8 cellular contexts compared by ENCODE assay signal in genomic region chr18:79393181-79393598, GRCh38. TPM values are rescaled to one million over a fixed set of nuclear protein-coding genes. Genes with fewer than 3 reads are reported as not detected.
DNase-seq lines count a peak whose midpoint lies in the region; ATAC-seq, FAIRE-seq and TF ChIP-seq lines count a peak whose summit lies in the region.

No MANE protein-coding gene starts in this region.

- peak in 1 of 2 donors; percentile 21 for ATAC-seq in CD4-positive, CD25-positive, alpha-beta regulatory T cell (ENCODE audit: low read depth in 2 of 2)
- peak; percentile 25 for ATAC-seq in central memory CD8-positive, alpha-beta T cell (replicated peaks; ENCODE audit: extremely low read depth, poor library complexity, severe bottlenecking)
- ATAC-seq in mucosa of descending colon, result peak; percentile 6
- no peak for ATAC-seq in GM21367 (IDR thresholded peaks at IDR 0.05; ENCODE audit: unreplicated experiment)
- ATAC-seq in GM18517 (IDR thresholded peaks at IDR 0.05; ENCODE audit: unreplicated experiment), result no peak

- no peak for DNase-seq in CD4-positive, CD25-positive, alpha-beta regulatory T cell
- DNase-seq in central memory CD8-positive, alpha-beta T cell (ENCODE audit: low spot score in 2 of 2), result no peak
- peak in 2 of 3 donors; percentile 30 to 62 for DNase-seq in mucosa of descending colon
- no peak for DNase-seq in DMS153 treated with DMSO at 0.1 percent for 48 hours (lab: John Stamatoyannopoulos, UW; ENCODE audit: unreplicated experiment)
- DNase-seq in urothelium cell line (ENCODE audit: low spot score), result no peak

- peaks cover 44% of the 10 kb centered on the region for H3K4me1 ChIP-seq in CD4-positive, CD25-positive, alpha-beta regulatory T cell (ENCODE audit: control insufficient read depth, insufficient read depth, low read length, poor library complexity, severe bottlenecking)
- H3K4me1 ChIP-seq in Loucy (ENCODE audit: insufficient read depth, low read length, poor library complexity, severe bottlenecking), result peaks cover 28% of the 10 kb centered on the region
- H3K4me1 ChIP-seq in mucosa of descending colon (ENCODE audit: low read depth), result peaks cover 30% of the 10 kb centered on the region

- TF ChIP-seq CTCF in Loucy (conservative IDR thresholded peaks at IDR 0.05; ENCODE audit: low read length), result no peak
- no peak for TF ChIP-seq CTCF in mucosa of descending colon (IDR thresholded peaks at IDR 0.05)

- peaks cover 54% of the 10 kb centered on the region for H3K27me3 Mint-ChIP-seq in CD4-positive, CD25-positive, alpha-beta regulatory T cell
- H3K27me3 Mint-ChIP-seq in central memory CD8-positive, alpha-beta T cell, result peaks cover 56% of the 10 kb centered on the region

- H3K9ac ChIP-seq in Loucy (ENCODE audit: low read depth, low read length, poor library complexity, severe bottlenecking), result peak overlapping the region; percentile 57

- peaks cover 8% of the 10 kb centered on the region for H3K27me3 ChIP-seq in CD4-positive, CD25-positive, alpha-beta regulatory T cell (ENCODE audit: control insufficient read depth, insufficient read depth, low read length)
- H3K27me3 ChIP-seq in Loucy (ENCODE audit: insufficient read depth, low read length, poor library complexity, severe bottlenecking), result no peaks in the 10 kb centered on the region

- intact Hi-C loops in mucosa of descending colon (cut with DNase I, micrococcal nuclease), result no loop called here

- peak overlapping the region; percentile 83 for H3K4me2 ChIP-seq in Loucy (ENCODE audit: low read depth, low read length, poor library complexity, severe bottlenecking)

- H3F3A ChIP-seq in Loucy (ENCODE audit: low read depth), result peaks cover 6% of the 10 kb centered on the region; the same call in 1 of the 2 replicates

- peaks cover 4 to 33% (median 16%) of the 10 kb centered on the region in 4 donors for H3K4me1 Mint-ChIP-seq in CD4-positive, CD25-positive, alpha-beta regulatory T cell
- H3K4me1 Mint-ChIP-seq in central memory CD8-positive, alpha-beta T cell, result peaks cover 32% of the 10 kb centered on the region

- H3K27ac Mint-ChIP-seq in CD4-positive, CD25-positive, alpha-beta regulatory T cell, result peak overlapping the region; percentile 67 to 83 (median 81)
- peak overlapping the region; percentile 93 for H3K27ac Mint-ChIP-seq in central memory CD8-positive, alpha-beta T cell (ENCODE audit: low read depth)

- H3K36me3 ChIP-seq in CD4-positive, CD25-positive, alpha-beta regulatory T cell (ENCODE audit: control insufficient read depth, insufficient read depth, low read length), result no peaks in the 10 kb centered on the region
- no peaks in the 10 kb centered on the region for H3K36me3 ChIP-seq in Loucy (ENCODE audit: insufficient read depth, low read length)
- H3K36me3 ChIP-seq in mucosa of descending colon (ENCODE audit: low read depth), result no peaks in the 10 kb centered on the region

- H3K4me3 Mint-ChIP-seq in CD4-positive, CD25-positive, alpha-beta regulatory T cell, result peak overlapping the region; percentile 82 to 91 (median 87)
- H3K4me3 Mint-ChIP-seq in central memory CD8-positive, alpha-beta T cell, result peak overlapping the region; percentile 85

- FAIRE-seq in urothelium cell line (lab: Jason Lieb, UNC), result no peak

- no peaks in the 10 kb centered on the region for H3K9me2 ChIP-seq in Loucy (replicated peaks; ENCODE audit: low read depth, low read length)

- H4K20me1 ChIP-seq in Loucy (ENCODE audit: insufficient read depth, low read length, poor library complexity, severe bottlenecking), result no peaks in the 10 kb centered on the region

- H3K79me2 ChIP-seq in Loucy (ENCODE audit: insufficient read depth, low read length), result peaks cover 7% of the 10 kb centered on the region; the same call in 1 of the 2 replicates

- no peaks in the 10 kb centered on the region for H3K36me3 Mint-ChIP-seq in CD4-positive, CD25-positive, alpha-beta regulatory T cell
- peaks cover 8% of the 10 kb centered on the region for H3K36me3 Mint-ChIP-seq in central memory CD8-positive, alpha-beta T cell (ENCODE audit: insufficient read depth)

- no peak overlapping the region for H3K27ac ChIP-seq in CD4-positive, CD25-positive, alpha-beta regulatory T cell (ENCODE audit: insufficient read depth, low read length, poor library complexity, severe bottlenecking)

- H3K4me3 ChIP-seq in CD4-positive, CD25-positive, alpha-beta regulatory T cell (ENCODE audit: low read depth, low read length), result peak overlapping the region; percentile 55
- H3K4me3 ChIP-seq in Loucy (ENCODE audit: low read length, poor library complexity, severe bottlenecking) (peak overlapping the region; percentile 82), mucosa of descending colon (no peak overlapping the region)

- H2AFZ ChIP-seq in Loucy (ENCODE audit: low read length), result peak overlapping the region; percentile 70; the same call in 1 of the 2 replicates

- H3K9me3 Mint-ChIP-seq in CD4-positive, CD25-positive, alpha-beta regulatory T cell, result no peaks in the 10 kb centered on the region
- H3K9me3 Mint-ChIP-seq in central memory CD8-positive, alpha-beta T cell, result no peaks in the 10 kb centered on the region

- no peaks in the 10 kb centered on the region for H3K9me3 ChIP-seq in CD4-positive, CD25-positive, alpha-beta regulatory T cell (ENCODE audit: control insufficient read depth in 2 of 2, low read length in 2 of 2)
- H3K9me3 ChIP-seq in Loucy (ENCODE audit: insufficient read depth, low read depth, low read length) (no peaks in the 10 kb centered on the region), mucosa of descending colon (no peaks in the 10 kb centered on the region)

RNA-seq across cellular contexts. Expression of gene NFATC1, which starts 2.5 kb away (rescaled TPM):
- total RNA-seq in CD4-positive, CD25-positive, alpha-beta regulatory T cell, result 64.7 TPM
- 10 to 100 TPM; 13.1 to 23.8 (median 19.2) TPM for polyA plus RNA-seq in CD4-positive, CD25-positive, alpha-beta regulatory T cell
- 10 to 100 TPM in 1 of 3 donors, 1 to 10 TPM in 2; 2.9 to 12.9 (median 4.6) TPM for total RNA-seq in mucosa of descending colon

Comparison
In these comparisons a context has a peak if more than half of its experiments do, and no peak if none do; other contexts are left out.
1. ATAC-seq: peak in central memory CD8-positive, alpha-beta T cell (single experiment) and mucosa of descending colon (single experiment); none in GM21367 (single experiment) and GM18517 (single experiment).
2. DNase-seq: peak in mucosa of descending colon (2 of 3); none in CD4-positive, CD25-positive, alpha-beta regulatory T cell (0 of 3), central memory CD8-positive, alpha-beta T cell (0 of 2), DMS153 treated with DMSO at 0.1 percent for 48 hours (single experiment) and urothelium cell line (single experiment).